Comparison of ENCODE assay signal across 8 cellular contexts in the genomic region with DNA sequence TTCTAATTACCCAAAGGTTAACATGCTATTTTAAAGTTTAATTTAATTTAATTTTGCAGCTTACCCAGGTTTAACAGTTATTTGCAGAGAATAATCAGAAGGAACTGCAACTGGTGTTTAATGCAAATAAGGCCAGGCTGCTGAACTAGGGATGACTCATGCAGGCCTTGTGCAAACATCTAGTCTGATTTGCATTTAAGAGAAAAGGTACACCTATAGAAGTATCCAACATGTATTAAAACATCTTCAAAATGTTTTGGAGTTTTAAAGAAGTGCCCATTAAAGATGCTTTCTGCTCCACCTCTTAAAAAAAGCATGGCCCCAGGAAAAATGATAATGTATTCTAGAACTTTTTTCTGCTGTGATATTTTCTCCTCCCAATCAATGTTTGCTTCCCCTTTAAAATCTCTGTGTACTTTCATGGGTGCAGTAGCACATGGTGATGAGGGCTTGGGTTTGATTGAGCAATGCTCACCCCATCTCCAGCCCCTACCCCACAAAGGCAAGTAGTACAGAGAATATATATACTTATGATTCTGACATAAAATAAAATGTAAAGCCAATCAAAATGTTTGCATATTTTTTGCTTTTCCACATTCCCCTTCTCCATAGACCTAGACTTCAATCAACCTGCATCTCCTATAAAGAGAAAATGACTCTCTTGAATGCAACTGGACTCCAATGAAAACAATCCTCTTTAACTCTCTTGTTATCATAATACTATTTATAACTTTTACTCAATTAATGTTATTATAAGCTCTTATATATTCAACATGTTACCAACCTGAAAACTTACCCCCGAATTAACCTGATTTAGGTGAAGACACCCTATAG. TPM values are rescaled to one million over a fixed set of nuclear protein-coding genes. Genes with fewer than 3 reads are reported as not detected.
A peak's percentile ranks its signal among the peaks of the same experiment; 100 is the strongest.
DNase-seq lines count a peak whose midpoint lies in the region; ATAC-seq and TF ChIP-seq lines count a peak whose summit lies in the region.

No MANE protein-coding gene starts in this region.

- TF ChIP-seq POLR2A in uterus (IDR thresholded peaks at IDR 0.05) = no peak

- TF ChIP-seq CTCF in uterus (IDR thresholded peaks at IDR 0.05) = no peak

- H3K9me3 ChIP-seq in uterus = no peaks in the 10 kb centered on the region

- H3K4me3 ChIP-seq in uterus = no peak overlapping the region

- ATAC-seq in GM19351 (IDR thresholded peaks at IDR 0.05; ENCODE audit: unreplicated experiment) = peak; percentile 99
- ATAC-seq in HG03175 (IDR thresholded peaks at IDR 0.05; ENCODE audit: unreplicated experiment) = peak; percentile 91
- no peak for ATAC-seq in HG02970 (IDR thresholded peaks at IDR 0.05; ENCODE audit: low FRiP score, unreplicated experiment)

- H3K4me1 ChIP-seq in uterus = no peaks in the 10 kb centered on the region

- intact Hi-C loops in head of caudate nucleus (cut with DNase I) = no loop called here
- intact Hi-C loops in uterus (cut with DNase I; ENCODE audit: low total_unique reads) = no loop called here

- peak; percentile 18 to 29 for DNase-seq in AML-193 (lab: John Stamatoyannopoulos, UW)
- DNase-seq in NOMO-1 treated with DMSO at 0.1 percent for 48 hours (lab: John Stamatoyannopoulos, UW; ENCODE audit: unreplicated experiment) = peak; percentile 82
- peak in 22 of 42 donors; percentile 6 to 79 (median 40) for DNase-seq in head of caudate nucleus
- DNase-seq in SK-N-DZ (ENCODE audit: low spot score) = no peak
- DNase-seq in uterus = no peak

- no peaks in the 10 kb centered on the region for H3K27me3 ChIP-seq in uterus

- no peak overlapping the region for H3K27ac ChIP-seq in uterus

- no peaks in the 10 kb centered on the region for H3K36me3 ChIP-seq in uterus

RNA-seq across cellular contexts. Expression of a gene that starts 54.1 kb away (rescaled TPM):
- 0.07 and 0.14 TPM in 2 replicates for polyA plus RNA-seq in SK-N-DZ (2014; cell fraction: cytosol; rRNA removed)
- polyA plus RNA-seq in SK-N-DZ (2014; cell fraction: nucleus; rRNA removed) = 0.08 and 0.25 TPM in 2 replicates
- 10 to 100 TPM; 18.4 to 24.9 (median 22.1) TPM for total RNA-seq in uterus

Comparison
In these comparisons a context has a peak if more than half of its experiments do, and no peak if none do; other contexts are left out.
1. DNase-seq: peak in AML-193 (2 of 2), NOMO-1 treated with DMSO at 0.1 percent for 48 hours (single experiment) and head of caudate nucleus (22 of 42); none in SK-N-DZ (single experiment) and uterus (0 of 2).